In genomic region chr5:170296935-170297588, GRCh38 we compare ENCODE assay signal across 9 cellular contexts. TPM values are rescaled to one million over a fixed set of nuclear protein-coding genes. Genes with fewer than 3 reads are reported as not detected.
DNase-seq lines count a peak whose midpoint lies in the region; ATAC-seq and TF ChIP-seq lines count a peak whose summit lies in the region.
"Had no signal": no experiment of that assay in that cellular context is flagged by ENCODE, and none has a peak within 500 bp of the region (broad histone marks: within the 10 kb centered on the region; RNA-seq: fewer than 3 reads in every experiment).

No MANE protein-coding gene starts in this region.

- H3K9ac ChIP-seq in parathyroid adenoma (no peak overlapping the region), trophoblast cell (ENCODE audit: low read length) (no peak overlapping the region)

- peaks cover 41% of the 10 kb centered on the region for H3K4me1 Mint-ChIP-seq in activated T-helper 17 cell treated with anti-CD3 and anti-CD28 coated beads, Interleukin-2, amount 50 U/mL, for 72 hours
- H3K4me1 Mint-ChIP-seq in Caco-2 (ENCODE audit: low read depth, unreplicated experiment) (no peaks in the 10 kb centered on the region), WTC11 (peaks cover 24% of the 10 kb centered on the region)

- ATAC-seq in activated CD4-positive, CD25-positive, alpha-beta regulatory T cell treated with anti-CD3 and anti-CD28 coated beads, Interleukin-2, amount 50 U/mL, for 24 hours: peak; percentile 22 to 35
- peak; percentile 38 for ATAC-seq in HG02870 (IDR thresholded peaks at IDR 0.05; ENCODE audit: unreplicated experiment)
- ATAC-seq in activated T-helper 17 cell treated with anti-CD3 and anti-CD28 coated beads, Interleukin-2, amount 50 U/mL, for 72 hours (replicated peaks): peak; percentile 26
- ATAC-seq in WTC11: no peak

- H4K8ac ChIP-seq in trophoblast cell (ENCODE audit: low read depth, low read length): no peak overlapping the region

- no peak overlapping the region for H3K4ac ChIP-seq in trophoblast cell (ENCODE audit: low read depth, low read length)

- H3K27me3 ChIP-seq in parathyroid adenoma (ENCODE audit: control insufficient read depth, insufficient read depth, low read length) (no peaks in the 10 kb centered on the region), Caco-2 (replicated peaks; ENCODE audit: control insufficient read depth, insufficient read depth, low read length) (no peaks in the 10 kb centered on the region; the same call in 1 of the 2 replicates), trophoblast cell (ENCODE audit: insufficient read depth, low read length) (no peaks in the 10 kb centered on the region)

- no peaks in the 10 kb centered on the region for H3K9me3 Mint-ChIP-seq in activated T-helper 17 cell treated with anti-CD3 and anti-CD28 coated beads, Interleukin-2, amount 50 U/mL, for 72 hours
- H3K9me3 Mint-ChIP-seq in Caco-2 (ENCODE audit: unreplicated experiment): no peaks in the 10 kb centered on the region
- H3K9me3 Mint-ChIP-seq in WTC11: no peaks in the 10 kb centered on the region

- POLR2A ChIA-PET in Caco-2 (lab: Charles Lee) (no interaction called here), WTC11 (lab: Charles Lee) (interaction anchor here (0.6 kb wide), 1 partner anchor 23 kb away, joined by 3 read pairs; no protein-coding TSS in a partner anchor)

- H2BK120ac ChIP-seq in trophoblast cell (ENCODE audit: insufficient read depth, low read length, poor library complexity): no peak overlapping the region

- no peak overlapping the region for H3K14ac ChIP-seq in trophoblast cell (ENCODE audit: low read length)

- H4K12ac ChIP-seq in trophoblast cell (ENCODE audit: low read depth, low read length): no peak overlapping the region

- H3K4me3 ChIP-seq in parathyroid adenoma (ENCODE audit: low read depth, low read length): peak overlapping the region; percentile 35
- H3K4me3 ChIP-seq in Caco-2 (ENCODE audit: low read depth, low read length): no peak overlapping the region
- H3K4me3 ChIP-seq in trophoblast cell (ENCODE audit: low read depth, low read length): no peak overlapping the region
- H3K4me3 ChIP-seq: SK-N-MC had no signal

- H3K27ac ChIP-seq in parathyroid adenoma (peak overlapping the region; percentile 57), trophoblast cell (ENCODE audit: low read depth, low read length) (no peak overlapping the region)
- H3K27ac ChIP-seq: SK-N-MC had no signal

- no TSS peak for BruUV-seq in Caco-2 (replicated peaks; lab: Mats Ljungman, UMichigan)

- peak overlapping the region; percentile 96 for H3K27ac Mint-ChIP-seq in activated T-helper 17 cell treated with anti-CD3 and anti-CD28 coated beads, Interleukin-2, amount 50 U/mL, for 72 hours
- H3K27ac Mint-ChIP-seq in Caco-2 (ENCODE audit: unreplicated experiment) (no peak overlapping the region), WTC11 (no peak overlapping the region)

- no peak overlapping the region for H2BK12ac ChIP-seq in trophoblast cell (ENCODE audit: low read length)

- H2AK5ac ChIP-seq in trophoblast cell (ENCODE audit: low read length): no peak overlapping the region

- TF ChIP-seq CTCF in parathyroid adenoma (IDR thresholded peaks at IDR 0.05): no peak
- no peak for TF ChIP-seq CTCF in Caco-2 (IDR thresholded peaks at IDR 0.05; ENCODE audit: insufficient read depth in 1 of 2, low read depth in 1 of 2, low read length in 1 of 2, severe bottlenecking in 1 of 2, unreplicated experiment in 1 of 2)
- TF ChIP-seq CTCF in WTC11 (IDR thresholded peaks at IDR 0.05): no peak

- H3K9me3 ChIP-seq in parathyroid adenoma (ENCODE audit: control insufficient read depth, low read length): no peaks in the 10 kb centered on the region
- H3K9me3 ChIP-seq in Caco-2: no peaks in the 10 kb centered on the region; the same call in 1 of the 2 replicates
- peaks cover 2% of the 10 kb centered on the region for H3K9me3 ChIP-seq in trophoblast cell (ENCODE audit: insufficient read depth, low read depth, low read length)

- H3K79me1 ChIP-seq in trophoblast cell (ENCODE audit: low read length): no peaks in the 10 kb centered on the region

- H3K36me3 ChIP-seq in parathyroid adenoma (ENCODE audit: control insufficient read depth, insufficient read depth, low read length) (no peaks in the 10 kb centered on the region), Caco-2 (ENCODE audit: control insufficient read depth, insufficient read depth, low read length) (no peaks in the 10 kb centered on the region), trophoblast cell (ENCODE audit: control insufficient read depth in 1 of 2, insufficient read depth in 2 of 2, low read length in 2 of 2) (no peaks in the 10 kb centered on the region)

- peaks cover 58% of the 10 kb centered on the region for H3K36me3 Mint-ChIP-seq in activated T-helper 17 cell treated with anti-CD3 and anti-CD28 coated beads, Interleukin-2, amount 50 U/mL, for 72 hours (ENCODE audit: low read depth)
- no peaks in the 10 kb centered on the region for H3K36me3 Mint-ChIP-seq in Caco-2 (ENCODE audit: insufficient read depth, unreplicated experiment)
- H3K36me3 Mint-ChIP-seq in WTC11: no peaks in the 10 kb centered on the region

- H3K4me2 ChIP-seq in parathyroid adenoma (ENCODE audit: low read length) (peak overlapping the region; percentile 9), trophoblast cell (ENCODE audit: low read length) (no peak overlapping the region)

- H2AFZ ChIP-seq in parathyroid adenoma (no peak overlapping the region), trophoblast cell (ENCODE audit: insufficient read depth, low read length, poor library complexity) (no peak overlapping the region)

- H3K27me3 Mint-ChIP-seq in activated T-helper 17 cell treated with anti-CD3 and anti-CD28 coated beads, Interleukin-2, amount 50 U/mL, for 72 hours: no peaks in the 10 kb centered on the region
- peaks cover 26% of the 10 kb centered on the region for H3K27me3 Mint-ChIP-seq in Caco-2 (ENCODE audit: insufficient read depth, unreplicated experiment)
- H3K27me3 Mint-ChIP-seq in WTC11 (ENCODE audit: low read depth): no peaks in the 10 kb centered on the region; the same call in 1 of the 2 replicates

- no peaks in the 10 kb centered on the region for H3K4me1 ChIP-seq in parathyroid adenoma
- no peaks in the 10 kb centered on the region for H3K4me1 ChIP-seq in Caco-2
- H3K4me1 ChIP-seq in trophoblast cell (ENCODE audit: control insufficient read depth in 1 of 2, insufficient read depth in 2 of 2, low read length in 2 of 2): no peaks in the 10 kb centered on the region

- no peak overlapping the region for H3K18ac ChIP-seq in trophoblast cell (ENCODE audit: low read length)

- WGBS in trophoblast cell (ENCODE audit: extremely low coverage, insufficient coverage, insufficient read length): no CpG with 5 or more reads among the region's 12 CpGs

- no peak overlapping the region for H4K91ac ChIP-seq in trophoblast cell (ENCODE audit: low read depth, low read length)

- no peak overlapping the region for H2BK5ac ChIP-seq in trophoblast cell (ENCODE audit: low read depth, low read length, poor library complexity)

- no peak for DNase-seq in activated CD4-positive, CD25-positive, alpha-beta regulatory T cell (lab: John Stamatoyannopoulos, UW)
- no peak for DNase-seq in Caco-2
- DNase-seq in WTC11 (ENCODE audit: low spot score): no peak
- no peak for DNase-seq in trophoblast cell

- H3K79me2 ChIP-seq in parathyroid adenoma (no peaks in the 10 kb centered on the region), trophoblast cell (ENCODE audit: control insufficient read depth, insufficient read depth, low read length, poor library complexity) (no peaks in the 10 kb centered on the region)

- intact Hi-C loops in Caco-2 (cut with micrococcal nuclease; ENCODE audit: unreplicated experiment): no loop called here

- H3K4me3 Mint-ChIP-seq in activated T-helper 17 cell treated with anti-CD3 and anti-CD28 coated beads, Interleukin-2, amount 50 U/mL, for 72 hours: peak overlapping the region; percentile 96
- H3K4me3 Mint-ChIP-seq in Caco-2 (ENCODE audit: unreplicated experiment) (no peak overlapping the region), WTC11 (no peak overlapping the region)

- no peak overlapping the region for H3K23ac ChIP-seq in trophoblast cell (ENCODE audit: low read length)

- CTCF ChIA-PET in Caco-2 (lab: Charles Lee) (interaction anchor here (0.6 kb wide), 1 partner anchor 28 kb away, joined by 4 read pairs; no protein-coding TSS in a partner anchor), WTC11 (lab: Charles Lee) (interaction anchor here (1.0 to 1.8 kb wide), 4 partner anchors 42 to 124 kb away, joined by 3 to 8 read pairs (median 4); no protein-coding TSS in a partner anchor)

TF ChIP-seq in WTC11, 78 proteins besides CTCF, POLR2A, EP300 and RAD21:
- TF ChIP-seq PRRX2 (CRISPR knock-in tag; IDR thresholded peaks at IDR 0.05): no peak
- TF ChIP-seq MXD4 (CRISPR knock-in tag; IDR thresholded peaks at IDR 0.05; ENCODE audit: borderline replicate concordance): no peak
- TF ChIP-seq ZNF423 (CRISPR knock-in tag; IDR thresholded peaks at IDR 0.05): no peak
- no peak for TF ChIP-seq TEAD1 (CRISPR knock-in tag; IDR thresholded peaks at IDR 0.05)
- no peak for TF ChIP-seq ELF4 (CRISPR knock-in tag; IDR thresholded peaks at IDR 0.05; ENCODE audit: low read depth)

RNA-seq across cellular contexts. Expression of gene LCP2, which starts 0.5 kb away (rescaled TPM):
- 100 to 1,000 TPM; 202 to 204 TPM for total RNA-seq in activated T-helper 17 cell treated with anti-CD3 and anti-CD28 coated beads, Interleukin-2, amount 50 U/mL, for 72 hours
- total RNA-seq in Caco-2 (2022) (not detected in 2 replicates), WTC11 (2021) (0.37 to 0.73 TPM (median 0.72 TPM) in 3 replicates)
- polyA plus RNA-seq in trophoblast cell (2013): 0.15 and 0.19 TPM in 2 replicates

Comparison
In these comparisons a context has a peak if more than half of its experiments do, and no peak if none do; other contexts are left out.
1. RNA of gene LCP2, which starts 0.5 kb away (total RNA-seq): 202 to 204 TPM in activated T-helper 17 cell treated with anti-CD3 and anti-CD28 coated beads, Interleukin-2, amount 50 U/mL, for 72 hours; 0.37 to 0.73 TPM in WTC11 and not detected in Caco-2; every median in the first group is over 100 times any median in the second.